21 cellular contexts compared by ENCODE assay signal in genomic region chr18:80197490-80197889, GRCh38. TPM values are rescaled to one million over a fixed set of nuclear protein-coding genes. Genes with fewer than 3 reads are reported as not detected.
DNase-seq lines count a peak whose midpoint lies in the region; ATAC-seq and TF ChIP-seq lines count a peak whose summit lies in the region.
"Had no signal": no experiment of that assay in that cellular context is flagged by ENCODE, and none has a peak within 500 bp of the region (broad histone marks: within the 10 kb centered on the region; RNA-seq: fewer than 3 reads in every experiment).

No MANE protein-coding gene starts in this region.

- no peaks in the 10 kb centered on the region for H3K9me3 Mint-ChIP-seq in activated T-cell treated with anti-CD3 and anti-CD28 coated beads, Interleukin-2, amount 50 U/mL, for 4 hours
- H3K9me3 Mint-ChIP-seq: activated naive CD8-positive, alpha-beta T cell treated with anti-CD3 and anti-CD28 coated beads, Interleukin-2, amount 10 ng/mL, durations not matched to agents 7 days and 5 days; activated T-cell treated with anti-CD3 and anti-CD28 coated beads, Interleukin-2, amount 50 U/mL, for 24 hours; HFFc6; stimulated activated effector memory CD8-positive, alpha-beta T cell treated with anti-CD3 and anti-CD28 coated beads, Interleukin-12 subunit alpha, Interleukin-12 subunit beta, amount 100 ng/mL, for 72 hours had no signal

- TF ChIP-seq EP300 in suprapubic skin (IDR thresholded peaks at IDR 0.05): no peak

- no peak overlapping the region for H3K4me3 ChIP-seq in choroid plexus epithelial cell (ENCODE audit: low read depth, low read length)
- no peak overlapping the region for H3K4me3 ChIP-seq in lung
- H3K4me3 ChIP-seq in suprapubic skin: no peak overlapping the region
- H3K4me3 ChIP-seq: dorsolateral prefrontal cortex, heart left ventricle, tibial nerve had no signal

- WGBS in lung, 2 donors: 70 to 72% methylated on average over 5 of the region's 5 CpGs
- WGBS in suprapubic skin: 52% methylated on average over 5 of the region's 5 CpGs

- DNase-seq in DMS53 (lab: John Stamatoyannopoulos, UW) (peak; percentile 20), DMS53 treated with DMSO at 0.1 percent for 48 hours (lab: John Stamatoyannopoulos, UW; ENCODE audit: unreplicated experiment) (no peak), choroid plexus epithelial cell (ENCODE audit: low read depth) (peak; percentile 17), lung (ENCODE audit: low spot score) (peak; percentile 14), suprapubic skin (ENCODE audit: low spot score in 2 of 2) (no peak), RWPE1 (ENCODE audit: low spot score) (no peak)
- no peak for DNase-seq in activated T-cell treated with anti-CD3 and anti-CD28 coated beads, Interleukin-2, amount 50 U/mL, for 4 hours
- DNase-seq: activated CD4-positive, alpha-beta T cell treated with anti-CD3 and anti-CD28 coated beads, Interleukin-2, amount 50 U/mL, for 48 hours; activated naive CD8-positive, alpha-beta T cell treated with anti-CD3 and anti-CD28 coated beads, Interleukin-2, amount 10 ng/mL, durations not matched to agents 7 days and 5 days; activated T-cell treated with anti-CD3 and anti-CD28 coated beads, Interleukin-2, amount 50 U/mL, for 24 hours; dorsolateral prefrontal cortex; heart left ventricle; HFFc6; kidney; NCI-H1436 treated with DMSO at 0.1 percent for 48 hours; NCI-H345; NK-92 treated with Interleukin-12 subunit alpha and Interleukin-12 subunit beta, amount 100 ng/mL, for 24 hours had no signal

- H3K9me3 ChIP-seq in lung (ENCODE audit: control insufficient read depth in 2 of 2, insufficient read depth in 1 of 2, low read length in 1 of 2): peaks cover 0 to 2% of the 10 kb centered on the region in 2 donors
- no peaks in the 10 kb centered on the region for H3K9me3 ChIP-seq in suprapubic skin
- H3K9me3 ChIP-seq: heart left ventricle, tibial nerve had no signal

- H3K27me3 Mint-ChIP-seq in activated T-cell treated with anti-CD3 and anti-CD28 coated beads, Interleukin-2, amount 50 U/mL, for 4 hours (ENCODE audit: low read depth): peaks cover 37% of the 10 kb centered on the region

- H3K4me3 Mint-ChIP-seq in activated T-cell treated with anti-CD3 and anti-CD28 coated beads, Interleukin-2, amount 50 U/mL, for 4 hours: no peak overlapping the region
- H3K4me3 Mint-ChIP-seq: activated naive CD8-positive, alpha-beta T cell treated with anti-CD3 and anti-CD28 coated beads, Interleukin-2, amount 10 ng/mL, durations not matched to agents 7 days and 5 days; activated T-cell treated with anti-CD3 and anti-CD28 coated beads, Interleukin-2, amount 50 U/mL, for 24 hours; HFFc6; stimulated activated effector memory CD8-positive, alpha-beta T cell treated with anti-CD3 and anti-CD28 coated beads, Interleukin-12 subunit alpha, Interleukin-12 subunit beta, amount 100 ng/mL, for 72 hours had no signal

- TF ChIP-seq POLR2A in suprapubic skin (IDR thresholded peaks at IDR 0.05): no peak

- no peaks in the 10 kb centered on the region for H3K36me3 Mint-ChIP-seq in activated T-cell treated with anti-CD3 and anti-CD28 coated beads, Interleukin-2, amount 50 U/mL, for 4 hours (ENCODE audit: insufficient read depth)
- H3K36me3 Mint-ChIP-seq: activated naive CD8-positive, alpha-beta T cell treated with anti-CD3 and anti-CD28 coated beads, Interleukin-2, amount 10 ng/mL, durations not matched to agents 7 days and 5 days; stimulated activated effector memory CD8-positive, alpha-beta T cell treated with anti-CD3 and anti-CD28 coated beads, Interleukin-12 subunit alpha, Interleukin-12 subunit beta, amount 100 ng/mL, for 72 hours had no signal

- POLR2A ChIA-PET in RWPE1 (lab: Yijun Ruan, JAX; ENCODE audit: low non-redundant PET): no interaction called here

- peaks cover 4% of the 10 kb centered on the region for H3K4me1 Mint-ChIP-seq in activated T-cell treated with anti-CD3 and anti-CD28 coated beads, Interleukin-2, amount 50 U/mL, for 4 hours (ENCODE audit: low read depth)
- H3K4me1 Mint-ChIP-seq: activated naive CD8-positive, alpha-beta T cell treated with anti-CD3 and anti-CD28 coated beads, Interleukin-2, amount 10 ng/mL, durations not matched to agents 7 days and 5 days had no signal

- no peaks in the 10 kb centered on the region for H3K27me3 ChIP-seq in lung (ENCODE audit: control insufficient read depth, insufficient read depth)
- no peaks in the 10 kb centered on the region for H3K27me3 ChIP-seq in suprapubic skin
- H3K27me3 ChIP-seq: dorsolateral prefrontal cortex, heart left ventricle, tibial nerve had no signal

- TF ChIP-seq CTCF in choroid plexus epithelial cell (conservative IDR thresholded peaks at IDR 0.05; ENCODE audit: low read depth, low read length): no peak
- TF ChIP-seq CTCF in lung (IDR thresholded peaks at IDR 0.05; ENCODE audit: control extremely low read depth, extremely low read depth): no peak
- no peak for TF ChIP-seq CTCF in suprapubic skin (IDR thresholded peaks at IDR 0.05)
- no peak for TF ChIP-seq CTCF in RWPE1 (conservative IDR thresholded peaks at IDR 0.05; ENCODE audit: low read depth)

- ATAC-seq in lung (ENCODE audit: insufficient read depth, low FRiP score) (no peak), GM19467 (IDR thresholded peaks at IDR 0.05; ENCODE audit: unreplicated experiment) (no peak)
- ATAC-seq in activated T-cell treated with anti-CD3 and anti-CD28 coated beads, Interleukin-2, amount 50 U/mL, for 4 hours: no peak
- ATAC-seq: stimulated activated effector memory CD8-positive, alpha-beta T cell treated with anti-CD3 and anti-CD28 coated beads, Interleukin-12 subunit alpha, Interleukin-12 subunit beta, amount 100 ng/mL, for 72 hours had no signal

- CTCF ChIA-PET in RWPE1 (lab: Yijun Ruan, JAX): no interaction called here

- H3K36me3 ChIP-seq in lung (ENCODE audit: control insufficient read depth in 2 of 2, insufficient read depth in 2 of 2, low read length in 2 of 2) (no peaks in the 10 kb centered on the region), suprapubic skin (peaks cover 7% of the 10 kb centered on the region)
- H3K36me3 ChIP-seq: heart left ventricle had no signal

- no peaks in the 10 kb centered on the region for H3K4me1 ChIP-seq in lung (ENCODE audit: control insufficient read depth in 2 of 2, insufficient read depth in 2 of 2, low read length in 2 of 2)
- peaks cover 35% of the 10 kb centered on the region for H3K4me1 ChIP-seq in suprapubic skin

- no peak overlapping the region for H3K27ac ChIP-seq in lung (ENCODE audit: low read depth in 1 of 2, low read length in 1 of 2)
- peak overlapping the region; percentile 46 for H3K27ac ChIP-seq in suprapubic skin
- H3K27ac ChIP-seq in RWPE1: no peak overlapping the region
- H3K27ac ChIP-seq: C4-2B had no signal

RNA-seq across cellular contexts. Expression of gene PARD6G, which starts 49.8 kb away (rescaled TPM):
- total RNA-seq in lung: 1 to 10 TPM; 4.4 to 9.8 TPM
- polyA plus RNA-seq in lung: 1 to 10 TPM; 1.8 to 1.9 TPM
- 10 to 100 TPM; 47.5 to 97.6 (median 82.2) TPM for total RNA-seq in suprapubic skin
- under 1 TPM in 2 of 3 donors, not detected in 1; 0.37 to 0.61 TPM for total RNA-seq in activated T-cell treated with anti-CD3 and anti-CD28 coated beads, Interleukin-2, amount 50 U/mL, for 4 hours

Comparison
In these comparisons a context has a peak if more than half of its experiments do, and no peak if none do; other contexts are left out.
1. DNase-seq: peak in DMS53 (single experiment), choroid plexus epithelial cell (single experiment) and lung (single experiment); none in DMS53 treated with DMSO at 0.1 percent for 48 hours (single experiment), suprapubic skin (0 of 2), activated T-cell treated with anti-CD3 and anti-CD28 coated beads, Interleukin-2, amount 50 U/mL, for 4 hours (single experiment) and RWPE1 (single experiment).
2. RNA of gene PARD6G, which starts 49.8 kb away (total RNA-seq): 47.5 to 97.6 TPM in suprapubic skin; 4.4 to 9.8 TPM in lung and 0.37 to 0.61 TPM in activated T-cell treated with anti-CD3 and anti-CD28 coated beads, Interleukin-2, amount 50 U/mL, for 4 hours; every median in the first group is over 4 times any median in the second.